Comparison of ENCODE assay signal across 6 cellular contexts in the genomic region with DNA sequence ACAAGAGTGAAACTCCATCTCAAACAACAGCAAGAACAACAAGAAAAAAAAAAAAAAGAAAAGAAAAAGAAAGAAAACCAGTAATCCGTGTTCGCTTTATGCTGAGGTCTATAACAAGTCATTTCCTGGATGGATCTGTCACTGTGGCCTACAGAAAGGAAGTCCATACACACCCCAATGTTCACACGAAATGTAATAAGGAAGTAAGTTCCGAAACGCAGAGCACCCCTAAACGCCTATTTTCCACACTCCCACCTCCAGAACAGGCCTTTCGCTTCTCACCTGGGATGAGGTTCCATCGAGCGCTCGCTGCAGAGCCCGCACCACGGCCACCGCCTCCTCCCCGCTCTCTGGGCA. TPM values are rescaled to one million over a fixed set of nuclear protein-coding genes. Genes with fewer than 3 reads are reported as not detected.
DNase-seq lines count a peak whose midpoint lies in the region; ATAC-seq and TF ChIP-seq lines count a peak whose summit lies in the region.

No MANE protein-coding gene starts in this region.

- H3K27me3 ChIP-seq in brain microvascular endothelial cell (replicated peaks), result no peaks in the 10 kb centered on the region
- no peaks in the 10 kb centered on the region for H3K27me3 ChIP-seq in neural cell (ENCODE audit: insufficient read depth, low read depth, low read length)

- peaks cover 21% of the 10 kb centered on the region for H3K36me3 ChIP-seq in brain microvascular endothelial cell (replicated peaks)
- H3K36me3 ChIP-seq in neural cell (ENCODE audit: insufficient read depth, low read length), result peaks cover under 1% of the 10 kb centered on the region

- peaks cover 32% of the 10 kb centered on the region for H3K79me2 ChIP-seq in neural cell (replicated peaks; ENCODE audit: insufficient read depth, low read length)

- TF ChIP-seq CTCF in brain microvascular endothelial cell (IDR thresholded peaks at IDR 0.05; ENCODE audit: low read depth, low read length, missing control alignments), result no peak
- TF ChIP-seq CTCF in neural cell (IDR thresholded peaks at IDR 0.05; ENCODE audit: poor library complexity, severe bottlenecking), result no peak

- no peaks in the 10 kb centered on the region for H3K9me2 ChIP-seq in neural cell (ENCODE audit: insufficient read depth, low read length)

- H3F3A ChIP-seq in neural cell (ENCODE audit: insufficient read depth, low read length, poor library complexity, severe bottlenecking), result no peaks in the 10 kb centered on the region

- TF ChIP-seq RAD21 in neural cell (conservative IDR thresholded peaks at IDR 0.05), result no peak

- peak overlapping the region; percentile 22 for H2AFZ ChIP-seq in neural cell (ENCODE audit: low read depth, low read length)

- peak overlapping the region; percentile 78 for H3K4me3 ChIP-seq in brain microvascular endothelial cell (ENCODE audit: low read depth, low read length)
- peak overlapping the region; percentile 93 for H3K4me3 ChIP-seq in neural cell (ENCODE audit: low read length)

- H3K27ac ChIP-seq in brain microvascular endothelial cell (peak overlapping the region; percentile 89), neural cell (ENCODE audit: low read length) (peak overlapping the region; percentile 67)

- no peak for TF ChIP-seq EP300 in neural cell (conservative IDR thresholded peaks at IDR 0.05; ENCODE audit: poor library complexity, severe bottlenecking)

- no peaks in the 10 kb centered on the region for H4K20me1 ChIP-seq in neural cell (ENCODE audit: insufficient read depth)

- H3K4me2 ChIP-seq in neural cell (ENCODE audit: low read length), result peak overlapping the region; percentile 40

- DNase-seq in CD1c-positive myeloid dendritic cell (ENCODE audit: extremely low spot score) (peak; percentile 72), brain microvascular endothelial cell (no peak)

- peak; percentile 1 for ATAC-seq in HG03280 (IDR thresholded peaks at IDR 0.05; ENCODE audit: unreplicated experiment)
- ATAC-seq in GM19463 (IDR thresholded peaks at IDR 0.05; ENCODE audit: unreplicated experiment), result no peak
- no peak for ATAC-seq in GM21717 (IDR thresholded peaks at IDR 0.05; ENCODE audit: unreplicated experiment)

- no peaks in the 10 kb centered on the region for H3K9me3 ChIP-seq in neural cell (ENCODE audit: low read length)

- peak overlapping the region; percentile 73 for H3K9ac ChIP-seq in neural cell (ENCODE audit: low read length)

- in situ Hi-C loops in brain microvascular endothelial cell (cut with HindIII; ENCODE audit: low pct_ligation_motif_present, low sequenced_read_pairs), result no loop called here

TF ChIP-seq in neural cell, 6 proteins besides CTCF, POLR2A, EP300 and RAD21:
- TF ChIP-seq POLR2AphosphoS5 (IDR thresholded peaks at IDR 0.05) (no peak), SMC3 (conservative IDR thresholded peaks at IDR 0.05; ENCODE audit: poor library complexity) (no peak), MXI1 (conservative IDR thresholded peaks at IDR 0.05; ENCODE audit: poor library complexity, severe bottlenecking) (no peak)
- TF ChIP-seq, protein P1, sequence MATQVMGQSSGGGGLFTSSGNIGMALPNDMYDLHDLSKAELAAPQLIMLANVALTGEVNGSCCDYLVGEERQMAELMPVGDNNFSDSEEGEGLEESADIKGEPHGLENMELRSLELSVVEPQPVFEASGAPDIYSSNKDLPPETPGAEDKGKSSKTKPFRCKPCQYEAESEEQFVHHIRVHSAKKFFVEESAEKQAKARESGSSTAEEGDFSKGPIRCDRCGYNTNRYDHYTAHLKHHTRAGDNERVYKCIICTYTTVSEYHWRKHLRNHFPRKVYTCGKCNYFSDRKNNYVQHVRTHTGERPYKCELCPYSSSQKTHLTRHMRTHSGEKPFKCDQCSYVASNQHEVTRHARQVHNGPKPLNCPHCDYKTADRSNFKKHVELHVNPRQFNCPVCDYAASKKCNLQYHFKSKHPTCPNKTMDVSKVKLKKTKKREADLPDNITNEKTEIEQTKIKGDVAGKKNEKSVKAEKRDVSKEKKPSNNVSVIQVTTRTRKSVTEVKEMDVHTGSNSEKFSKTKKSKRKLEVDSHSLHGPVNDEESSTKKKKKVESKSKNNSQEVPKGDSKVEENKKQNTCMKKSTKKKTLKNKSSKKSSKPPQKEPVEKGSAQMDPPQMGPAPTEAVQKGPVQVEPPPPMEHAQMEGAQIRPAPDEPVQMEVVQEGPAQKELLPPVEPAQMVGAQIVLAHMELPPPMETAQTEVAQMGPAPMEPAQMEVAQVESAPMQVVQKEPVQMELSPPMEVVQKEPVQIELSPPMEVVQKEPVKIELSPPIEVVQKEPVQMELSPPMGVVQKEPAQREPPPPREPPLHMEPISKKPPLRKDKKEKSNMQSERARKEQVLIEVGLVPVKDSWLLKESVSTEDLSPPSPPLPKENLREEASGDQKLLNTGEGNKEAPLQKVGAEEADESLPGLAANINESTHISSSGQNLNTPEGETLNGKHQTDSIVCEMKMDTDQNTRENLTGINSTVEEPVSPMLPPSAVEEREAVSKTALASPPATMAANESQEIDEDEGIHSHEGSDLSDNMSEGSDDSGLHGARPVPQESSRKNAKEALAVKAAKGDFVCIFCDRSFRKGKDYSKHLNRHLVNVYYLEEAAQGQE (IDR thresholded peaks at IDR 0.05; ENCODE audit: borderline replicate concordance), result no peak

RNA-seq across cellular contexts. Expression of a gene that starts 0.7 kb away (rescaled TPM):
- polyA plus RNA-seq in neural cell, result 9.5 and 11.2 TPM in 2 replicates
- polyA minus RNA-seq in neural cell, result 39.8 and 47.5 TPM in 2 replicates

RNA-seq across cellular contexts. Expression of a gene that starts 5.1 kb away (rescaled TPM):
- polyA plus RNA-seq in neural cell, result 18.6 and 21.8 TPM in 2 replicates
- 40.7 and 42.4 TPM in 2 replicates for polyA minus RNA-seq in neural cell

RNA-seq across cellular contexts. Expression of a gene that starts 26.6 kb away (rescaled TPM):
- 49.9 and 59.8 TPM in 2 replicates for polyA plus RNA-seq in neural cell
- polyA minus RNA-seq in neural cell, result 37.5 and 38.3 TPM in 2 replicates

RNA-seq across cellular contexts. Expression of a gene that starts 33.4 kb away (rescaled TPM):
- polyA plus RNA-seq in neural cell, result 1,790 and 1,998 TPM in 2 replicates
- 334 and 602 TPM in 2 replicates for polyA minus RNA-seq in neural cell

RNA-seq across cellular contexts. Expression of a gene that starts 52.6 kb away (rescaled TPM):
- polyA plus RNA-seq in neural cell, result 21.7 and 24.0 TPM in 2 replicates
- polyA minus RNA-seq in neural cell, result 29.2 and 30.3 TPM in 2 replicates
